In the genomic region with DNA sequence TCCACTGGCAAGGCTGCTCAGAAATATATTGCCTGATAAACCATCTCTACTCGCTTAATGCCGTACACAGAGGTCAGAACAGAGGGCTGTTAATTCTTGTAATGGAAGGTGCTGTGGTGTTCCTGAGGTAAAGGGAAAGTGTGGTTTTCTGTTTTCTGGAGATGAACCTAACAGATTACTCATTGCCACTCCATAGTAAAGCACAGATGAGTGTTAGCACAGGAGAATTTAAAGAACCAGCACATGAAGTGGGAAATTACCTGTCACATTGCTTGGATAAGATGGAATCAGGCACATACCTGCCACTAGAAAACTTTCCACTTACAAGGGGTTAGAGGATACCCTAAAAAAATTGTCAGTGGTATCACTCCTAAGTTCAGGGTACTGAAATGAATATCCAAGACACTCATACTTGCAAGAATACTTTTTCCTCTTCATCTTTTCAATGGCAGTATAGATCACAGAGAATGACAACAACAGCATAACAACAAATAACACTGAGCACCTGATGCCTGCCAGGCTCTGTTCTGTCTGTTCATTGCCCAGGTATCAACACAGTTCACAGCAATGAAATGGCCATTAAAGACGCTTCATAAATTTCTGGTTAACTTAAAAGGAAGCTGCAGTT, we compare ENCODE assay signal across 24 cellular contexts.
DNase-seq lines count a peak whose midpoint lies in the region; ATAC-seq and TF ChIP-seq lines count a peak whose summit lies in the region.
"Had no signal": no experiment of that assay in that cellular context is flagged by ENCODE, and none has a peak within 500 bp of the region (broad histone marks: within the 10 kb centered on the region; RNA-seq: fewer than 3 reads in every experiment).

No MANE protein-coding gene starts in this region.

- H3K4me3 Mint-ChIP-seq in activated T-cell treated with anti-CD3 and anti-CD28 coated beads, Interleukin-2, amount 50 U/mL, for 24 hours, result no peak overlapping the region
- H3K4me3 Mint-ChIP-seq in T-helper 2 cell treated with Interferon-gamma antibody and Interleukin-4, amounts not matched to agents 5 μg/mL and 100 μg/mL, for 36 hours, result no peak overlapping the region
- no peak overlapping the region for H3K4me3 Mint-ChIP-seq in endothelial cell (ENCODE audit: unreplicated experiment)
- H3K4me3 Mint-ChIP-seq: activated CD8-positive, alpha-beta T cell treated with anti-CD3 and anti-CD28 coated beads, Interleukin-2, amount 10 ng/mL, durations not matched to agents 7 days and 5 days; natural killer cell treated with Interleukin-12 subunit alpha and Interleukin-12 subunit beta and Interleukin-15 and Interleukin-18, amount 100 ng/mL, for 72 hours had no signal

- no peak for TF ChIP-seq CTCF in endothelial cell (IDR thresholded peaks at IDR 0.05; ENCODE audit: unreplicated experiment)

- H3K9me3 Mint-ChIP-seq in activated T-cell treated with anti-CD3 and anti-CD28 coated beads, Interleukin-2, amount 50 U/mL, for 24 hours, result no peaks in the 10 kb centered on the region
- no peaks in the 10 kb centered on the region for H3K9me3 Mint-ChIP-seq in T-helper 2 cell treated with Interferon-gamma antibody and Interleukin-4, amounts not matched to agents 5 μg/mL and 100 μg/mL, for 36 hours
- H3K9me3 Mint-ChIP-seq in endothelial cell (ENCODE audit: unreplicated experiment), result no peaks in the 10 kb centered on the region
- H3K9me3 Mint-ChIP-seq: natural killer cell treated with Interleukin-12 subunit alpha and Interleukin-12 subunit beta and Interleukin-15 and Interleukin-18, amount 100 ng/mL, for 72 hours had no signal

- peaks cover 52% of the 10 kb centered on the region for H3K36me3 Mint-ChIP-seq in activated T-cell treated with anti-CD3 and anti-CD28 coated beads, Interleukin-2, amount 50 U/mL, for 24 hours (ENCODE audit: low read depth)
- H3K36me3 Mint-ChIP-seq in T-helper 2 cell treated with Interferon-gamma antibody and Interleukin-4, amounts not matched to agents 5 μg/mL and 100 μg/mL, for 36 hours (ENCODE audit: low read depth), result peaks cover 24% of the 10 kb centered on the region
- H3K36me3 Mint-ChIP-seq in endothelial cell (ENCODE audit: low read depth, unreplicated experiment), result no peaks in the 10 kb centered on the region
- H3K36me3 Mint-ChIP-seq: natural killer cell treated with Interleukin-12 subunit alpha and Interleukin-12 subunit beta and Interleukin-15 and Interleukin-18, amount 100 ng/mL, for 72 hours had no signal

- peaks cover 14% of the 10 kb centered on the region for H3K4me1 Mint-ChIP-seq in activated T-cell treated with anti-CD3 and anti-CD28 coated beads, Interleukin-2, amount 50 U/mL, for 24 hours (ENCODE audit: low read depth)
- H3K4me1 Mint-ChIP-seq in T-helper 2 cell treated with Interferon-gamma antibody and Interleukin-4, amounts not matched to agents 5 μg/mL and 100 μg/mL, for 36 hours (ENCODE audit: low read depth), result peaks cover 22% of the 10 kb centered on the region
- peaks cover 22% of the 10 kb centered on the region for H3K4me1 Mint-ChIP-seq in endothelial cell (ENCODE audit: unreplicated experiment)

- H3K27me3 Mint-ChIP-seq in activated T-cell treated with anti-CD3 and anti-CD28 coated beads, Interleukin-2, amount 50 U/mL, for 24 hours, result no peaks in the 10 kb centered on the region
- no peaks in the 10 kb centered on the region for H3K27me3 Mint-ChIP-seq in T-helper 2 cell treated with Interferon-gamma antibody and Interleukin-4, amounts not matched to agents 5 μg/mL and 100 μg/mL, for 36 hours (ENCODE audit: low read depth)
- H3K27me3 Mint-ChIP-seq in endothelial cell (ENCODE audit: unreplicated experiment), result peaks cover 2% of the 10 kb centered on the region
- H3K27me3 Mint-ChIP-seq: natural killer cell treated with Interleukin-12 subunit alpha and Interleukin-12 subunit beta and Interleukin-15 and Interleukin-18, amount 100 ng/mL, for 72 hours had no signal

- peak overlapping the region; percentile 8 for H3K27ac Mint-ChIP-seq in activated T-cell treated with anti-CD3 and anti-CD28 coated beads, Interleukin-2, amount 50 U/mL, for 24 hours
- H3K27ac Mint-ChIP-seq in T-helper 2 cell treated with Interferon-gamma antibody and Interleukin-4, amounts not matched to agents 5 μg/mL and 100 μg/mL, for 36 hours, result no peak overlapping the region
- peak overlapping the region; percentile 24 for H3K27ac Mint-ChIP-seq in endothelial cell (ENCODE audit: unreplicated experiment)
- H3K27ac Mint-ChIP-seq: activated CD8-positive, alpha-beta T cell treated with anti-CD3 and anti-CD28 coated beads, Interleukin-2, amount 10 ng/mL, durations not matched to agents 7 days and 5 days; natural killer cell treated with Interleukin-12 subunit alpha and Interleukin-12 subunit beta and Interleukin-15 and Interleukin-18, amount 100 ng/mL, for 72 hours had no signal

- peak; percentile 63 for ATAC-seq in stimulated activated naive CD8-positive, alpha-beta T cell treated with anti-CD3 and anti-CD28 coated beads, Interleukin-15, Interleukin-2, amounts not matched to agents 100 U/mL and 50 U/mL, for 24 hours
- ATAC-seq: activated CD8-positive, alpha-beta T cell treated with anti-CD3 and anti-CD28 coated beads, Interleukin-2, amount 10 ng/mL, durations not matched to agents 7 days and 5 days; gastroesophageal sphincter; HCT116; natural killer cell treated with Interleukin-12 subunit alpha and Interleukin-12 subunit beta and Interleukin-15 and Interleukin-18, amount 100 ng/mL, for 72 hours; Right ventricle myocardium inferior had no signal

- DNase-seq in activated T-cell treated with anti-CD3 and anti-CD28 coated beads, Interleukin-2, amount 50 U/mL, for 24 hours, result no peak
- DNase-seq in activated T-cell treated with anti-CD3 and anti-CD28 coated beads, Interleukin-2, amount 50 U/mL, for 1 hour, result no peak
- DNase-seq in T-helper 2 cell treated with Interferon-gamma antibody and Interleukin-4, amounts not matched to agents 5 μg/mL and 100 μg/mL, for 36 hours (ENCODE audit: low spot score), result peak; percentile 15
- DNase-seq in endothelial cell (ENCODE audit: low spot score), result no peak
- no peak for DNase-seq in stimulated activated naive CD8-positive, alpha-beta T cell treated with anti-CD3 and anti-CD28 coated beads, Interleukin-15, Interleukin-2, amounts not matched to agents 100 U/mL and 50 U/mL, for 24 hours
- DNase-seq in EL, result no peak
- DNase-seq in DMS153 (lab: John Stamatoyannopoulos, UW), result no peak
- DNase-seq: activated CD4-positive, CD25-positive, alpha-beta regulatory T cell treated with anti-CD3 and anti-CD28 coated beads, Interleukin-2, amount 50 U/mL, for 72 hours; activated CD8-positive, alpha-beta T cell treated with anti-CD3 and anti-CD28 coated beads, Interleukin-2, amount 10 ng/mL, durations not matched to agents 7 days and 5 days; activated naive CD4-positive, alpha-beta T cell; activated T-cell treated with anti-CD3 and anti-CD28 coated beads for 4 hours; amygdala; brain microvascular endothelial cell; Kasumi-1; NCI-H1694; NCI-H526 treated with DMSO at 0.1 percent for 48 hours; PC-9; SK-N-SH; stimulated activated CD4-positive, alpha-beta T cell treated with anti-CD3 and anti-CD28 coated beads, Interleukin-4, amount 100 ng/mL, for 24 hours; upper lobe of left lung had no signal
